ENCODE assay signal across 22 cellular contexts in genomic region chr3:22297436-22297835, GRCh38.
A peak's percentile ranks its signal among the peaks of the same experiment; 100 is the strongest.
DNase-seq lines count a peak whose midpoint lies in the region; ATAC-seq and TF ChIP-seq lines count a peak whose summit lies in the region.
"Had no signal": no experiment of that assay in that cellular context is flagged by ENCODE, and none has a peak within 500 bp of the region (broad histone marks: within the 10 kb centered on the region; RNA-seq: fewer than 3 reads in every experiment).

No MANE protein-coding gene starts in this region.

- TF ChIP-seq CTCF in MCF 10A (IDR thresholded peaks at IDR 0.05; ENCODE audit: unreplicated experiment) (no peak), breast epithelium (IDR thresholded peaks at IDR 0.05) (no peak), mammary epithelial cell (conservative IDR thresholded peaks at IDR 0.05 in 1 of 2, IDR thresholded peaks at IDR 0.05 in 1 of 2; ENCODE audit: extremely low read depth in 1 of 2, insufficient read depth in 1 of 2, low read depth in 1 of 2, low read length in 2 of 2) (no peak), epithelial cell of esophagus (IDR thresholded peaks at IDR 0.05; ENCODE audit: insufficient read depth, low read depth, low read length, missing control alignments) (no peak)

- no peak overlapping the region for H3K4me3 Mint-ChIP-seq in MCF 10A (ENCODE audit: unreplicated experiment)
- no peak overlapping the region for H3K4me3 Mint-ChIP-seq in natural killer cell treated with Interleukin-12 subunit alpha and Interleukin-12 subunit beta and Interleukin-15 and Interleukin-18, amount 100 ng/mL, for 72 hours
- H3K4me3 Mint-ChIP-seq: CD14-positive monocyte; CD4-positive, alpha-beta T cell; CD8-positive, alpha-beta memory T cell; HFFc6 had no signal

- no peaks in the 10 kb centered on the region for H3K36me3 Mint-ChIP-seq in MCF 10A (ENCODE audit: insufficient read depth, unreplicated experiment)
- peaks cover 4% of the 10 kb centered on the region for H3K36me3 Mint-ChIP-seq in natural killer cell treated with Interleukin-12 subunit alpha and Interleukin-12 subunit beta and Interleukin-15 and Interleukin-18, amount 100 ng/mL, for 72 hours
- H3K36me3 Mint-ChIP-seq: CD14-positive monocyte; CD8-positive, alpha-beta memory T cell had no signal

- peaks cover 16% of the 10 kb centered on the region for H3K4me1 Mint-ChIP-seq in MCF 10A (ENCODE audit: insufficient read depth, unreplicated experiment)
- H3K4me1 Mint-ChIP-seq in natural killer cell treated with Interleukin-12 subunit alpha and Interleukin-12 subunit beta and Interleukin-15 and Interleukin-18, amount 100 ng/mL, for 72 hours (ENCODE audit: low read depth in 2 of 2) = no peaks in the 10 kb centered on the region
- H3K4me1 Mint-ChIP-seq: CD14-positive monocyte; CD8-positive, alpha-beta memory T cell had no signal

- in situ Hi-C loops in mammary epithelial cell (cut with MboI; ENCODE audit: low sequenced_read_pairs in 2 of 2) = no loop called here

- TF ChIP-seq POLR2A in breast epithelium (IDR thresholded peaks at IDR 0.05) = no peak

- H3K79me2 ChIP-seq in mammary epithelial cell (ENCODE audit: insufficient read depth, low read length) = no peaks in the 10 kb centered on the region

- intact Hi-C loops in MCF 10A (cut with micrococcal nuclease) (no loop called here), breast epithelium (cut with DNase I; ENCODE audit: low total_unique reads) (no loop called here), mammary epithelial cell (cut with micrococcal nuclease) (no loop called here), aorta (cut with DNase I) (no loop called here)

- peaks cover 13% of the 10 kb centered on the region for H3K9me3 Mint-ChIP-seq in MCF 10A (ENCODE audit: unreplicated experiment)
- peaks cover 17% of the 10 kb centered on the region for H3K9me3 Mint-ChIP-seq in natural killer cell treated with Interleukin-12 subunit alpha and Interleukin-12 subunit beta and Interleukin-15 and Interleukin-18, amount 100 ng/mL, for 72 hours

- H3K4me1 ChIP-seq in breast epithelium (no peaks in the 10 kb centered on the region), mammary epithelial cell (ENCODE audit: insufficient read depth, low read length) (no peaks in the 10 kb centered on the region), aorta (ENCODE audit: control insufficient read depth in 1 of 2, insufficient read depth in 2 of 2, low read length in 2 of 2) (no peaks in the 10 kb centered on the region)
- H3K4me1 ChIP-seq: A549; BE2C; BLaER1 treated with 17β-estradiol and CSF1 and Interleukin-3, amounts not matched to agents 10 nM and 100 nM; HAP-1 had no signal

- CTCF ChIA-PET in MCF 10A (lab: Yijun Ruan, JAX) = no interaction called here
- CTCF ChIA-PET in mammary epithelial cell (lab: Charles Lee; ENCODE audit: low non-redundant PET) = no interaction called here

- no peak overlapping the region for H3K4me3 ChIP-seq in breast epithelium
- H3K4me3 ChIP-seq in mammary epithelial cell (replicated peaks in 1 of 3; ENCODE audit: insufficient read depth in 1 of 3, low read depth in 2 of 3, low read length in 3 of 3) = no peak overlapping the region
- no peak overlapping the region for H3K4me3 ChIP-seq in epithelial cell of esophagus (ENCODE audit: low read length)
- H3K4me3 ChIP-seq in aorta (ENCODE audit: low read length in 2 of 2) = no peak overlapping the region
- H3K4me3 ChIP-seq: A549; BLaER1 treated with 17β-estradiol and CSF1 and Interleukin-3, amounts not matched to agents 10 nM and 100 nM; HAP-1 had no signal

- no peaks in the 10 kb centered on the region for H3K27me3 Mint-ChIP-seq in MCF 10A (ENCODE audit: insufficient read depth, unreplicated experiment)
- no peaks in the 10 kb centered on the region for H3K27me3 Mint-ChIP-seq in natural killer cell treated with Interleukin-12 subunit alpha and Interleukin-12 subunit beta and Interleukin-15 and Interleukin-18, amount 100 ng/mL, for 72 hours
- H3K27me3 Mint-ChIP-seq: CD4-positive, alpha-beta T cell; CD8-positive, alpha-beta memory T cell had no signal

- H3K36me3 ChIP-seq in breast epithelium (no peaks in the 10 kb centered on the region), mammary epithelial cell (ENCODE audit: insufficient read depth, low read length) (no peaks in the 10 kb centered on the region), aorta (ENCODE audit: control insufficient read depth in 1 of 2, insufficient read depth in 2 of 2, low read length in 1 of 2) (no peaks in the 10 kb centered on the region)
- H3K36me3 ChIP-seq: BE2C; BLaER1 treated with 17β-estradiol and CSF1 and Interleukin-3, amounts not matched to agents 10 nM and 100 nM; HAP-1 had no signal

- no peaks in the 10 kb centered on the region for H4K20me1 ChIP-seq in mammary epithelial cell (ENCODE audit: insufficient read depth, low read length)
- H4K20me1 ChIP-seq: BLaER1 treated with 17β-estradiol and CSF1 and Interleukin-3, amounts not matched to agents 10 nM and 100 nM had no signal

- 57% methylated on average over 4 of the region's 4 CpGs for WGBS in mammary epithelial cell (ENCODE audit: low coverage, missing lambda C conversion rate)
- 85 to 88% methylated on average over 4 of the region's 4 CpGs for WGBS in aorta, 2 donors

- H3K9me3 ChIP-seq in breast epithelium (peaks cover 0 to 12% of the 10 kb centered on the region in 2 donors), mammary epithelial cell (replicated peaks; ENCODE audit: insufficient read depth, low read length) (no peaks in the 10 kb centered on the region), aorta (ENCODE audit: control insufficient read depth, low read length) (no peaks in the 10 kb centered on the region)
- H3K9me3 ChIP-seq: A549, BE2C, HAP-1 had no signal

- DNase-seq in MCF 10A (ENCODE audit: unreplicated experiment) (peak; percentile 53), breast epithelium (ENCODE audit: low spot score in 2 of 2) (no peak), mammary epithelial cell (peak; percentile 8), epithelial cell of esophagus (ENCODE audit: low read depth) (peak; percentile 36), NK-92 (lab: John Stamatoyannopoulos, UW; ENCODE audit: unreplicated experiment) (no peak), aorta (no peak)
- no peak for DNase-seq in natural killer cell treated with Interleukin-12 subunit alpha and Interleukin-12 subunit beta and Interleukin-15 and Interleukin-18, amount 100 ng/mL, for 72 hours (ENCODE audit: low spot score)
- DNase-seq: ACHN; AML-193; BE2C; CD4-positive, alpha-beta T cell; CD8-positive, alpha-beta memory T cell; DMS79; EL; GF-D8; GOT3; HFFc6 had no signal

- H3K4me2 ChIP-seq in mammary epithelial cell (ENCODE audit: insufficient read depth, low read depth, low read length) = no peak overlapping the region
- H3K4me2 ChIP-seq: A549; BLaER1 treated with 17β-estradiol and CSF1 and Interleukin-3, amounts not matched to agents 10 nM and 100 nM had no signal

- ATAC-seq in aorta (ENCODE audit: low FRiP score) = no peak
- ATAC-seq in natural killer cell treated with Interleukin-12 subunit alpha and Interleukin-12 subunit beta and Interleukin-15 and Interleukin-18, amount 100 ng/mL, for 72 hours = no peak
- ATAC-seq: A549 had no signal

- POLR2A ChIA-PET in MCF 10A (lab: Yijun Ruan, JAX) = interaction anchor here (0.5 kb wide), 1 partner anchor 108 kb away, joined by 3 read pairs; no protein-coding TSS in a partner anchor

- H3K27ac ChIP-seq in breast epithelium = no peak overlapping the region
- no peak overlapping the region for H3K27ac ChIP-seq in mammary epithelial cell (ENCODE audit: insufficient read depth, low read depth, low read length)
- no peak overlapping the region for H3K27ac ChIP-seq in aorta (ENCODE audit: low read depth in 1 of 2, low read length in 2 of 2)
- H3K27ac ChIP-seq: 22Rv1; A549; BLaER1 treated with 17β-estradiol and CSF1 and Interleukin-3, amounts not matched to agents 10 nM and 100 nM had no signal

- BruUV-seq in MCF 10A (replicated peaks; lab: Mats Ljungman, UMichigan) = no TSS peak
- no TSS peak for BruUV-seq in mammary epithelial cell (replicated peaks; lab: Mats Ljungman, UMichigan)

- H3K27ac Mint-ChIP-seq in MCF 10A (ENCODE audit: low read depth, unreplicated experiment) = no peak overlapping the region
- H3K27ac Mint-ChIP-seq in natural killer cell treated with Interleukin-12 subunit alpha and Interleukin-12 subunit beta and Interleukin-15 and Interleukin-18, amount 100 ng/mL, for 72 hours = no peak overlapping the region
- H3K27ac Mint-ChIP-seq: CD14-positive monocyte; CD4-positive, alpha-beta T cell; CD8-positive, alpha-beta memory T cell; HFFc6 had no signal

- dilution Hi-C loops in mammary epithelial cell (cut with HindIII; ENCODE audit: low sequenced_read_pairs) = no loop called here

- no peaks in the 10 kb centered on the region for H3K27me3 ChIP-seq in breast epithelium
- H3K27me3 ChIP-seq in mammary epithelial cell (ENCODE audit: insufficient read depth, low read length) = no peaks in the 10 kb centered on the region
- H3K27me3 ChIP-seq in aorta (ENCODE audit: control insufficient read depth in 1 of 2, insufficient read depth in 2 of 2, low read length in 1 of 2) = no peaks in the 10 kb centered on the region
- H3K27me3 ChIP-seq: BE2C; BLaER1 treated with 17β-estradiol and CSF1 and Interleukin-3, amounts not matched to agents 10 nM and 100 nM had no signal

- H2AFZ ChIP-seq in mammary epithelial cell (ENCODE audit: low read depth, low read length) = no peak overlapping the region

- no peak overlapping the region for H3K9ac ChIP-seq in mammary epithelial cell (ENCODE audit: insufficient read depth, low read length)
- H3K9ac ChIP-seq: BLaER1 treated with 17β-estradiol and CSF1 and Interleukin-3, amounts not matched to agents 10 nM and 100 nM had no signal

Comparison
In these comparisons a context has a peak if more than half of its experiments do, and no peak if none do; other contexts are left out.
1. DNase-seq: peak in MCF 10A (single experiment), mammary epithelial cell (single experiment) and epithelial cell of esophagus (single experiment); none in breast epithelium (0 of 2), NK-92 (single experiment), aorta (0 of 2) and natural killer cell treated with Interleukin-12 subunit alpha and Interleukin-12 subunit beta and Interleukin-15 and Interleukin-18, amount 100 ng/mL, for 72 hours (single experiment).